Comparison of ENCODE assay signal across 8 cellular contexts in the genomic region with DNA sequence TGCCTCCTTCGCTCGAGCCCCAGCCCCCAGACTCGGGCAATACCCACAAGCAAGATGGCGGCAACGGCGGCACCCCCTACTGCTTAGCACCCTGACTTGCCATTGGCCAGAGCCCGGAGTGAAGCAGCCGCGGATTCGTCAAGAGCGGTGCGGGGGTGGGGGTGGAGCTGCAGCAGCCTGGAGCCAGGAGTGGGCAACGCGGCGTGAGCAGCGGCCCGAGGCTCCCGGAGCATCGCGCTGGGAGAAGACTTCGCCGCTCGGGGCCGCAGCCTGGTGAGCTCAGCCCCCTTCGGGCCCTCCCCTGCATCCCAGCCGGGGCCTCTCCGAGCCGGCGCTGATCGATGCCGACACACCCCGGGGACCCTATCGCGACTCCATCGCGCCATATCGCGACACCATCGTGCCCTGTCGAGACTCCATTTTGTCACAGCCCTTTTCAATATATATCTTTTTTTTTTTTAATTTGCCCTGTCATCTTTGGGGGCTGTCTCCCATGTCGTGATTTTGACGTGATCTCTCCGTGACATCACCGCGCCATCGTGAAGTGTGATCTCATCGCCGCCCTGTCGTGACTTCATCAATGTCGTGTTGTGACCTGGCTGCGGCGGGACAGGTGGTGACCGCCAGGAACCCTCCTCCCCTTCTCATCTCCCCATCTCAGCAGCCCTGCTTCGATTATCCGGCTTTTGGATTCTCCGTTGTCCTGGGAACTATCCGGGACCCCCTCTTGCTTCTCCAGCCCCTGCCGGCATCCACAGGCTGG. TPM values are rescaled to one million over a fixed set of nuclear protein-coding genes. Genes with fewer than 3 reads are reported as not detected.
DNase-seq lines count a peak whose midpoint lies in the region; ATAC-seq, FAIRE-seq and TF ChIP-seq lines count a peak whose summit lies in the region.

Gene NCDN, plus strand, starts transcription at position 189 of the 763 bp plus-strand sequence. Its CDS starts 392 bp downstream, at position 581.

- H3K9me3 ChIP-seq in adrenal gland (replicated peaks in 1 of 3) (no peaks in the 10 kb centered on the region), heart left ventricle (no peaks in the 10 kb centered on the region), upper lobe of right lung (no peaks in the 10 kb centered on the region)

- intact Hi-C loops in adrenal gland (cut with DNase I), result loop anchor here in 1 of 2 donors (5.0 kb wide), 1 partner anchor 105 kb away; no protein-coding TSS in a partner anchor
- intact Hi-C loops in heart left ventricle (cut with DNase I), result loop anchor here in 3 of 10 donors (2.0 to 10.0 kb wide), 3 partner anchors 105 to 363 kb away; partner anchors contain the start of gene SFPQ (in 2 of the 3)
- intact Hi-C loops in posterior cingulate gyrus (cut with DNase I), result loop anchor here (2.0 to 5.0 kb wide), 2 partner anchors 85 to 365 kb away; partner anchors contain the start of genes PSMB2 and SFPQ
- intact Hi-C loops in upper lobe of right lung (cut with DNase I), result no loop called here

- H3K27me3 ChIP-seq in adrenal gland (no peaks in the 10 kb centered on the region), heart left ventricle (no peaks in the 10 kb centered on the region), upper lobe of right lung (no peaks in the 10 kb centered on the region)

- ATAC-seq in HG02840 (IDR thresholded peaks at IDR 0.05; ENCODE audit: low FRiP score, unreplicated experiment) (peak; percentile 70), heart left ventricle (peak; percentile 94 to 97 (median 96)), upper lobe of right lung (peak; percentile 95)

- no peak for TF ChIP-seq CTCF in adrenal gland (IDR thresholded peaks at IDR 0.05)
- no peak for TF ChIP-seq CTCF in heart left ventricle (IDR thresholded peaks at IDR 0.05)
- no peak for TF ChIP-seq CTCF in upper lobe of right lung (IDR thresholded peaks at IDR 0.05)

- WGBS in adrenal gland, 4 donors, result 0 to 2% (median 0%) methylated on average over 27 to 58 of the region's 58 CpGs
- 0 to 1% (median 0%) methylated on average over 37 to 58 of the region's 58 CpGs for WGBS in heart left ventricle, 4 donors

- H3K4me3 ChIP-seq in adrenal gland (peak within 1 kb of the TSS; percentile 25 to 94 (median 74)), heart left ventricle (peak within 1 kb of the TSS; percentile 69 to 98 (median 92)), upper lobe of right lung (peak within 1 kb of the TSS; percentile 97)

- H3K27ac ChIP-seq in adrenal gland (peak within 1 kb of the TSS; percentile 89 to 99 (median 94)), heart left ventricle (peak within 1 kb of the TSS; percentile 90 to 99 (median 98)), upper lobe of right lung (peak within 1 kb of the TSS; percentile 96)

- peak; percentile 100 for FAIRE-seq in GM12891 (lab: Jason Lieb, UNC)

- peak; percentile 86 for TF ChIP-seq POLR2A in GM12891 (IDR thresholded peaks at IDR 0.05; ENCODE audit: low read depth, low read length)
- TF ChIP-seq POLR2A in adrenal gland (IDR thresholded peaks at IDR 0.05), result peak in 1 of 2 donors; percentile 58
- peak in 1 of 2 donors; percentile 65 for TF ChIP-seq POLR2A in heart left ventricle (IDR thresholded peaks at IDR 0.05)

- DNase-seq in GM12891 (ENCODE audit: insufficient read length, low spot score) (peak; percentile 97), NCI-H146 (lab: John Stamatoyannopoulos, UW) (peak; percentile 96), T-helper 1 cell (peak; percentile 90 to 97 (median 94)), adrenal gland (peak; percentile 96 to 99 (median 98)), heart left ventricle (peak; percentile 97 to 98 (median 98)), posterior cingulate gyrus (peak; percentile 94 to 99 (median 96)), upper lobe of right lung (peak; percentile 98)

- peaks cover 0 to 12% of the 10 kb centered on the region in 2 donors for H3K36me3 ChIP-seq in adrenal gland (replicated peaks in 1 of 2)
- H3K36me3 ChIP-seq in heart left ventricle, result peaks cover 0 to 29% (median 22%) of the 10 kb centered on the region in 9 donors
- peaks cover 12% of the 10 kb centered on the region for H3K36me3 ChIP-seq in upper lobe of right lung

- H3K4me1 ChIP-seq in adrenal gland (replicated peaks in 1 of 2), result peaks cover 28 to 62% of the 10 kb centered on the region in 2 donors
- H3K4me1 ChIP-seq in heart left ventricle, result peaks cover 0 to 75% (median 49%) of the 10 kb centered on the region in 12 donors
- H3K4me1 ChIP-seq in upper lobe of right lung, result peaks cover 39% of the 10 kb centered on the region

TF ChIP-seq in GM12891, 5 proteins besides CTCF, POLR2A, EP300 and RAD21:
- TF ChIP-seq TAF1 (IDR thresholded peaks at IDR 0.05; ENCODE audit: low read depth, low read length) (peak; percentile 59), PAX5 (IDR thresholded peaks at IDR 0.05; ENCODE audit: insufficient read depth, low read length, severe bottlenecking) (peak; percentile 50), SPI1 (IDR thresholded peaks at IDR 0.05; ENCODE audit: low read depth, low read length) (no peak), POLR2AphosphoS5 (IDR thresholded peaks at IDR 0.05; ENCODE audit: low read depth, low read length) (peak; percentile 87), POU2F2 (IDR thresholded peaks at IDR 0.05; ENCODE audit: low read depth, low read length) (no peak)
TF ChIP-seq in GM12891: peak in this region for 3.

RNA-seq across cellular contexts. Expression of gene NCDN, which starts in this region (rescaled TPM):
- 13.2 TPM for polyA plus RNA-seq in GM12891 (2012; ENCODE audit: low read depth, missing spikeins)
- total RNA-seq in adrenal gland (10 to 100 TPM; 38.0 to 49.3 (median 44.5) TPM), heart left ventricle (10 to 100 TPM; 20.7 to 44.4 (median 35.3) TPM), upper lobe of right lung (24.8 TPM)
- polyA plus RNA-seq in adrenal gland (10 to 100 TPM; 12.0 to 28.7 (median 18.3) TPM), heart left ventricle (10 to 100 TPM; 14.6 to 27.0 TPM)

Comparison
In these comparisons a context has a peak if more than half of its experiments do, and no peak if none do; other contexts are left out.
1. Peak in every context shown above with its lines: DNase-seq, ATAC-seq, H3K4me3 ChIP-seq and H3K27ac ChIP-seq.